In genomic region chr2:113922335-113922734, GRCh38 we compare ENCODE assay signal across 1 cellular context.
A peak's percentile ranks its signal among the peaks of the same experiment; 100 is the strongest.
TF ChIP-seq lines count a peak whose summit lies in the region.

No MANE protein-coding gene starts in this region.

TF ChIP-seq in K562, 482 proteins besides CTCF, POLR2A, EP300 and RAD21 (continued from another document):
- TF ChIP-seq ZBTB33 (CRISPR knock-in tag; IDR thresholded peaks at IDR 0.05) (0 out of 2 replicates have a peak, but pooled peaks have one; percentile 25), PYGO2 (tag; IDR thresholded peaks at IDR 0.05) (no peak)
